In genomic region chr4:61173799-61174198, GRCh38 we compare ENCODE assay signal across 22 cellular contexts.
"Had no signal": no experiment of that assay in that cellular context is flagged by ENCODE, and none has a peak within 500 bp of the region (broad histone marks: within the 10 kb centered on the region; RNA-seq: fewer than 3 reads in every experiment).

No MANE protein-coding gene starts in this region.

- DNase-seq: esophagus squamous epithelium; foreskin keratinocyte; immature natural killer cell; kidney; left cardiac atrium; left ventricle myocardium superior; mesendoderm; naive B cell; occipital lobe; retina; sigmoid colon; stimulated activated CD4-positive, alpha-beta T cell treated with anti-CD3 and anti-CD28 coated beads, Interleukin-2, amount 100 ng/mL, for 24 hours; stimulated activated CD4-positive, alpha-beta T cell treated with anti-CD3 and anti-CD28 coated beads, Interleukin-4, amount 100 ng/mL, for 4 hours; stimulated activated naive B cell treated with anti-CD40 and anti-IgM and Interleukin-4, amounts not matched to agents 10 μg/mL and 1 μg/mL and 100 μg/mL, for 72 hours; stimulated activated naive CD8-positive, alpha-beta T cell treated with anti-CD3 and anti-CD28 coated beads, Interleukin-15, amount 100 ng/mL, for 72 hours; testis had no signal

- H3K27me3 Mint-ChIP-seq: naive B cell; stimulated activated naive B cell treated with anti-CD40 and anti-IgM and Interleukin-4, amounts not matched to agents 10 μg/mL and 1 μg/mL and 100 μg/mL, for 72 hours; stimulated activated naive CD8-positive, alpha-beta T cell treated with anti-CD3 and anti-CD28 coated beads, Interleukin-15, amount 100 ng/mL, for 72 hours had no signal

- H3K27ac ChIP-seq: esophagus squamous epithelium, foreskin keratinocyte, parathyroid adenoma, prostate gland, sigmoid colon, skin epidermis, testis, tibial nerve had no signal

- H3K79me2 ChIP-seq: parathyroid adenoma had no signal

- H3K27ac Mint-ChIP-seq: immature natural killer cell; naive B cell; nephron; stimulated activated naive B cell treated with anti-CD40 and anti-IgM and Interleukin-4, amounts not matched to agents 10 μg/mL and 1 μg/mL and 100 μg/mL, for 72 hours; stimulated activated naive CD8-positive, alpha-beta T cell treated with anti-CD3 and anti-CD28 coated beads, Interleukin-15, amount 100 ng/mL, for 72 hours had no signal

- H3K4me3 Mint-ChIP-seq: immature natural killer cell; naive B cell; nephron; stimulated activated naive B cell treated with anti-CD40 and anti-IgM and Interleukin-4, amounts not matched to agents 10 μg/mL and 1 μg/mL and 100 μg/mL, for 72 hours; stimulated activated naive CD8-positive, alpha-beta T cell treated with anti-CD3 and anti-CD28 coated beads, Interleukin-15, amount 100 ng/mL, for 72 hours had no signal

- H2AFZ ChIP-seq: parathyroid adenoma had no signal

- H3K9me3 ChIP-seq: esophagus squamous epithelium, prostate gland, sigmoid colon, testis, tibial nerve had no signal

- H3K27me3 ChIP-seq: esophagus squamous epithelium, foreskin keratinocyte, sigmoid colon, testis, tibial nerve had no signal

- H3K4me1 Mint-ChIP-seq: immature natural killer cell; naive B cell; nephron; stimulated activated naive B cell treated with anti-CD40 and anti-IgM and Interleukin-4, amounts not matched to agents 10 μg/mL and 1 μg/mL and 100 μg/mL, for 72 hours; stimulated activated naive CD8-positive, alpha-beta T cell treated with anti-CD3 and anti-CD28 coated beads, Interleukin-15, amount 100 ng/mL, for 72 hours had no signal

- ATAC-seq: foreskin keratinocyte; left cardiac atrium; left ventricle myocardium superior; stimulated activated naive B cell treated with anti-CD40 and anti-IgM and Interleukin-4, amounts not matched to agents 10 μg/mL and 1 μg/mL and 100 μg/mL, for 72 hours; stimulated activated naive CD8-positive, alpha-beta T cell treated with anti-CD3 and anti-CD28 coated beads, Interleukin-15, amount 100 ng/mL, for 72 hours had no signal

- H3K4me3 ChIP-seq: esophagus squamous epithelium, lung, prostate gland, sigmoid colon, skin epidermis, testis, tibial nerve had no signal

- H3K9me3 Mint-ChIP-seq: nephron had no signal

- H3K36me3 ChIP-seq: esophagus squamous epithelium, prostate gland, sigmoid colon, tibial nerve had no signal

- H3K4me1 ChIP-seq: esophagus squamous epithelium, foreskin keratinocyte, parathyroid adenoma, prostate gland, sigmoid colon, testis, tibial nerve had no signal

- H3K36me3 Mint-ChIP-seq: immature natural killer cell; naive B cell; stimulated activated naive B cell treated with anti-CD40 and anti-IgM and Interleukin-4, amounts not matched to agents 10 μg/mL and 1 μg/mL and 100 μg/mL, for 72 hours had no signal
